11 cellular contexts compared by ENCODE assay signal in genomic region chr2:216350214-216350789, GRCh38. TPM values are rescaled to one million over a fixed set of nuclear protein-coding genes. Genes with fewer than 3 reads are reported as not detected.
A peak's percentile ranks its signal among the peaks of the same experiment; 100 is the strongest.
DNase-seq lines count a peak whose midpoint lies in the region; ATAC-seq, FAIRE-seq and TF ChIP-seq lines count a peak whose summit lies in the region.
"Had no signal": no experiment of that assay in that cellular context is flagged by ENCODE, and none has a peak within 500 bp of the region (broad histone marks: within the 10 kb centered on the region; RNA-seq: fewer than 3 reads in every experiment).

No MANE protein-coding gene starts in this region.

- CTCF ChIA-PET in activated CD8-positive, alpha-beta T cell treated with anti-CD3 and anti-CD28 coated beads, Interleukin-2, amount 10 ng/mL, durations not matched to agents 7 days and 5 days (lab: Charles Lee), result interaction anchor here (1.2 to 2.2 kb wide), 2 partner anchors 54 to 135 kb away, joined by 3 to 9 read pairs; no protein-coding TSS in a partner anchor

- H3K4me1 ChIP-seq in esophagus squamous epithelium, result no peaks in the 10 kb centered on the region

- no peaks in the 10 kb centered on the region for H3K36me3 Mint-ChIP-seq in activated CD4-positive, alpha-beta T cell treated with anti-CD3 and anti-CD28 coated beads, Interleukin-2, amount 10 ng/mL, durations not matched to agents 24 days and 14 days (ENCODE audit: low read depth)
- H3K36me3 Mint-ChIP-seq in activated CD8-positive, alpha-beta T cell treated with anti-CD3 and anti-CD28 coated beads, Interleukin-2, amount 10 ng/mL, durations not matched to agents 7 days and 5 days (ENCODE audit: low read depth), result peaks cover 13% of the 10 kb centered on the region
- H3K36me3 Mint-ChIP-seq: memory B cell had no signal

- FAIRE-seq in urothelium cell line (lab: Jason Lieb, UNC), result no peak

- no peaks in the 10 kb centered on the region for H3K27me3 Mint-ChIP-seq in activated CD4-positive, alpha-beta T cell treated with anti-CD3 and anti-CD28 coated beads, Interleukin-2, amount 10 ng/mL, durations not matched to agents 24 days and 14 days
- H3K27me3 Mint-ChIP-seq in activated CD8-positive, alpha-beta T cell treated with anti-CD3 and anti-CD28 coated beads, Interleukin-2, amount 10 ng/mL, durations not matched to agents 7 days and 5 days (ENCODE audit: low read depth), result no peaks in the 10 kb centered on the region

- no peak for TF ChIP-seq CTCF in fibroblast of the aortic adventitia (IDR thresholded peaks at IDR 0.05; ENCODE audit: insufficient read depth, low read length)
- TF ChIP-seq CTCF in esophagus squamous epithelium (IDR thresholded peaks at IDR 0.05), result no peak

- H3K4me3 ChIP-seq in fibroblast of the aortic adventitia (ENCODE audit: low read depth, low read length), result no peak overlapping the region
- H3K4me3 ChIP-seq in esophagus squamous epithelium, result no peak overlapping the region

- intact Hi-C loops in activated CD4-positive, alpha-beta T cell treated with anti-CD3 and anti-CD28 coated beads, Interleukin-2, amount 10 ng/mL, durations not matched to agents 24 days and 14 days (cut with micrococcal nuclease), result no loop called here
- intact Hi-C loops in posterior cingulate gyrus (cut with DNase I) (no loop called here), esophagus squamous epithelium (cut with DNase I) (no loop called here)

- H3K27me3 ChIP-seq in esophagus squamous epithelium, result no peaks in the 10 kb centered on the region
- H3K27me3 ChIP-seq: BE2C had no signal

- peak overlapping the region; percentile 79 for H3K27ac Mint-ChIP-seq in activated CD4-positive, alpha-beta T cell treated with anti-CD3 and anti-CD28 coated beads, Interleukin-2, amount 10 ng/mL, durations not matched to agents 24 days and 14 days
- H3K27ac Mint-ChIP-seq in activated CD8-positive, alpha-beta T cell treated with anti-CD3 and anti-CD28 coated beads, Interleukin-2, amount 10 ng/mL, durations not matched to agents 7 days and 5 days, result peak overlapping the region; percentile 73
- H3K27ac Mint-ChIP-seq: memory B cell had no signal

- peaks cover 65% of the 10 kb centered on the region for H3K4me1 Mint-ChIP-seq in activated CD4-positive, alpha-beta T cell treated with anti-CD3 and anti-CD28 coated beads, Interleukin-2, amount 10 ng/mL, durations not matched to agents 24 days and 14 days
- peaks cover 77% of the 10 kb centered on the region for H3K4me1 Mint-ChIP-seq in activated CD8-positive, alpha-beta T cell treated with anti-CD3 and anti-CD28 coated beads, Interleukin-2, amount 10 ng/mL, durations not matched to agents 7 days and 5 days (ENCODE audit: low read depth)

- peaks cover 10% of the 10 kb centered on the region for H3K9me3 Mint-ChIP-seq in activated CD4-positive, alpha-beta T cell treated with anti-CD3 and anti-CD28 coated beads, Interleukin-2, amount 10 ng/mL, durations not matched to agents 24 days and 14 days
- no peaks in the 10 kb centered on the region for H3K9me3 Mint-ChIP-seq in activated CD8-positive, alpha-beta T cell treated with anti-CD3 and anti-CD28 coated beads, Interleukin-2, amount 10 ng/mL, durations not matched to agents 7 days and 5 days (ENCODE audit: insufficient read depth)
- H3K9me3 Mint-ChIP-seq: memory B cell had no signal

- no peaks in the 10 kb centered on the region for H3K9me3 ChIP-seq in esophagus squamous epithelium
- H3K9me3 ChIP-seq: BE2C had no signal

- DNase-seq in activated CD4-positive, alpha-beta T cell treated with anti-CD3 and anti-CD28 coated beads, Interleukin-2, amount 10 ng/mL, durations not matched to agents 24 days and 14 days, result peak; percentile 65
- DNase-seq in activated CD4-positive, alpha-beta T cell treated with anti-CD3 and anti-CD28 coated beads for 1 hour, result no peak
- peak; percentile 55 for DNase-seq in activated CD8-positive, alpha-beta T cell treated with anti-CD3 and anti-CD28 coated beads, Interleukin-2, amount 10 ng/mL, durations not matched to agents 7 days and 5 days
- DNase-seq in fibroblast of the aortic adventitia (ENCODE audit: low read depth) (peak; percentile 45), urothelium cell line (ENCODE audit: low spot score) (no peak), posterior cingulate gyrus (no peak), esophagus squamous epithelium (lab: John Stamatoyannopoulos, UW) (no peak)
- DNase-seq in stimulated activated CD8-positive, alpha-beta memory T cell treated with anti-CD3 and anti-CD28 coated beads, Interleukin-7, amount 100 ng/mL, for 4 hours (ENCODE audit: low read depth in 2 of 2), result peak; percentile 29 to 32
- DNase-seq: BE2C, NCI-H187 had no signal

- H3K27ac ChIP-seq in esophagus squamous epithelium, result no peak overlapping the region

- ATAC-seq in activated CD8-positive, alpha-beta T cell treated with anti-CD3 and anti-CD28 coated beads, Interleukin-2, amount 10 ng/mL, durations not matched to agents 7 days and 5 days, result peak; percentile 50

- no peak overlapping the region for H3K4me3 Mint-ChIP-seq in activated CD4-positive, alpha-beta T cell treated with anti-CD3 and anti-CD28 coated beads, Interleukin-2, amount 10 ng/mL, durations not matched to agents 24 days and 14 days
- H3K4me3 Mint-ChIP-seq in activated CD8-positive, alpha-beta T cell treated with anti-CD3 and anti-CD28 coated beads, Interleukin-2, amount 10 ng/mL, durations not matched to agents 7 days and 5 days, result no peak overlapping the region
- H3K4me3 Mint-ChIP-seq: memory B cell had no signal

- TF ChIP-seq POLR2A in esophagus squamous epithelium (IDR thresholded peaks at IDR 0.05), result no peak

- POLR2A ChIA-PET in activated CD8-positive, alpha-beta T cell treated with anti-CD3 and anti-CD28 coated beads, Interleukin-2, amount 10 ng/mL, durations not matched to agents 7 days and 5 days (lab: Charles Lee), result interaction anchor here (0.6 kb wide), 1 partner anchor 148 kb away, joined by 3 read pairs; the partner anchor contains the start of gene RPL37A

- WGBS in esophagus squamous epithelium, 2 donors, result 85 to 88% methylated on average over 3 of the region's 3 CpGs

- no peaks in the 10 kb centered on the region for H3K36me3 ChIP-seq in esophagus squamous epithelium
- H3K36me3 ChIP-seq: BE2C had no signal

RNA-seq across cellular contexts. Expression of gene MARCHF4, which starts 22.0 kb away (rescaled TPM):
- total RNA-seq in activated CD4-positive, alpha-beta T cell treated with anti-CD3 and anti-CD28 coated beads, Interleukin-2, amount 10 ng/mL, durations not matched to agents 24 days and 14 days, result not detected in 2 replicates
- not detected for total RNA-seq in activated CD8-positive, alpha-beta T cell treated with anti-CD3 and anti-CD28 coated beads, Interleukin-2, amount 10 ng/mL, durations not matched to agents 7 days and 5 days
- total RNA-seq in fibroblast of the aortic adventitia (ENCODE audit: low replicate concordance) (0.57 and 1.3 TPM in 2 replicates), esophagus squamous epithelium (not detected)

Comparison
In these comparisons a context has a peak if more than half of its experiments do, and no peak if none do; other contexts are left out.
1. DNase-seq: peak in activated CD4-positive, alpha-beta T cell treated with anti-CD3 and anti-CD28 coated beads, Interleukin-2, amount 10 ng/mL, durations not matched to agents 24 days and 14 days (single experiment), activated CD8-positive, alpha-beta T cell treated with anti-CD3 and anti-CD28 coated beads, Interleukin-2, amount 10 ng/mL, durations not matched to agents 7 days and 5 days (single experiment), fibroblast of the aortic adventitia (single experiment) and stimulated activated CD8-positive, alpha-beta memory T cell treated with anti-CD3 and anti-CD28 coated beads, Interleukin-7, amount 100 ng/mL, for 4 hours (2 of 2); none in activated CD4-positive, alpha-beta T cell treated with anti-CD3 and anti-CD28 coated beads for 1 hour (single experiment), urothelium cell line (single experiment), posterior cingulate gyrus (0 of 10) and esophagus squamous epithelium (single experiment).